1 cellular context compared by ENCODE assay signal in genomic region chr6:157823001-157823522, GRCh38.
TF ChIP-seq lines count a peak whose summit lies in the region.

Gene SNX9, plus strand, starts transcription at chr6:157823246. Its CDS starts 189 bp downstream, at chr6:157823435.

TF ChIP-seq in K562, 482 proteins besides CTCF, POLR2A, EP300 and RAD21 (continued from another document and continues in another):
- no peak for TF ChIP-seq CEBPG (CRISPR knock-in tag; IDR thresholded peaks at IDR 0.05)
- no peak for TF ChIP-seq CEBPG (tag; conservative IDR thresholded peaks at IDR 0.05 in 1 of 2, IDR thresholded peaks at IDR 0.05 in 1 of 2)
- TF ChIP-seq CREM (IDR thresholded peaks at IDR 0.05; ENCODE audit: low read depth), result peak; percentile 46; the same call in 1 of the 2 replicates
- no peak for TF ChIP-seq NR0B1 (IDR thresholded peaks at IDR 0.05; ENCODE audit: partially characterized antibody)
- no peak for TF ChIP-seq ZNF324 (CRISPR knock-in tag; IDR thresholded peaks at IDR 0.05)
- TF ChIP-seq KLF1 (tag; IDR thresholded peaks at IDR 0.05), result no peak
- peak; percentile 55; the same call in 1 of the 2 replicates for TF ChIP-seq POLR2AphosphoS5 (IDR thresholded peaks at IDR 0.05; ENCODE audit: control insufficient read depth, insufficient read depth, low read depth, low read length)
- TF ChIP-seq SIN3A (IDR thresholded peaks at IDR 0.05; ENCODE audit: borderline replicate concordance in 2 of 2, control insufficient read depth in 1 of 2, low read depth in 2 of 2, low read length in 2 of 2), result peak; percentile 23 to 68; a peak in 1 of 4 replicates
- TF ChIP-seq ZBTB12 (CRISPR knock-in tag; IDR thresholded peaks at IDR 0.05), result no peak
- no peak for TF ChIP-seq ZNF232 (CRISPR knock-in tag; IDR thresholded peaks at IDR 0.05)
- TF ChIP-seq HOMEZ (CRISPR knock-in tag; IDR thresholded peaks at IDR 0.05), result no peak
- no peak for TF ChIP-seq RREB1 (CRISPR knock-in tag; IDR thresholded peaks at IDR 0.05)
- no peak; the same call in 1 of the 2 replicates for TF ChIP-seq ZNF449 (CRISPR knock-in tag; IDR thresholded peaks at IDR 0.05)
- peak; percentile 34 for TF ChIP-seq SMAD1 (IDR thresholded peaks at IDR 0.05; ENCODE audit: low read depth, low read length, partially characterized antibody)
- no peak for TF ChIP-seq POLR3A (IDR thresholded peaks at IDR 0.05; ENCODE audit: borderline replicate concordance, extremely low read depth, insufficient read depth, insufficient read length)
- TF ChIP-seq RBBP5 (IDR thresholded peaks at IDR 0.05; ENCODE audit: borderline replicate concordance, insufficient read depth, low read length, poor library complexity, severe bottlenecking), result peak; percentile 71
- no peak for TF ChIP-seq ELF2 (CRISPR knock-in tag; IDR thresholded peaks at IDR 0.05)
- TF ChIP-seq SLC30A9 (CRISPR knock-in tag; IDR thresholded peaks at IDR 0.05), result no peak
- peak in 1 of 2 experiments; percentile 96; a peak in 2 of 4 replicates for TF ChIP-seq ZNF639 (CRISPR knock-in tag; conservative IDR thresholded peaks at IDR 0.05 in 1 of 2, IDR thresholded peaks at IDR 0.05 in 1 of 2)
- TF ChIP-seq ELF1 (tag; IDR thresholded peaks at IDR 0.05), result peak; percentile 57; the same call in 1 of the 2 replicates
- TF ChIP-seq MLX (CRISPR knock-in tag; conservative IDR thresholded peaks at IDR 0.05), result no peak
- TF ChIP-seq RNF2 (IDR thresholded peaks at IDR 0.05), result 0 out of 2 replicates have a peak, but pooled peaks have one; percentile 8
- TF ChIP-seq SRSF7 (optimal IDR thresholded peaks at IDR 0.05; ENCODE audit: low read depth, low read length), result no peak
- TF ChIP-seq ZNF133 (CRISPR knock-in tag; IDR thresholded peaks at IDR 0.05), result no peak
- peak; percentile 70 for TF ChIP-seq MYC (IDR thresholded peaks at IDR 0.05; ENCODE audit: low read depth, low read length)
- TF ChIP-seq MYC (CRISPR knock-in tag; IDR thresholded peaks at IDR 0.05; ENCODE audit: borderline replicate concordance, low read depth), result no peak
- no peak for TF ChIP-seq ZNF717 (CRISPR knock-in tag; IDR thresholded peaks at IDR 0.05)
- TF ChIP-seq NEUROD1 (IDR thresholded peaks at IDR 0.05; ENCODE audit: borderline replicate concordance, low read depth, low read length, partially characterized antibody), result peak; percentile 27
- peak; percentile 21; the same call in 1 of the 2 replicates for TF ChIP-seq BHLHE40 (IDR thresholded peaks at IDR 0.05; ENCODE audit: low read length)
- peak; percentile 72 for TF ChIP-seq ZFX (CRISPR knock-in tag; IDR thresholded peaks at IDR 0.05)
- no peak for TF ChIP-seq RBM25 (IDR thresholded peaks at IDR 0.05; ENCODE audit: low read depth, low read length, severe bottlenecking)
- TF ChIP-seq LCOR (CRISPR knock-in tag; IDR thresholded peaks at IDR 0.05), result no peak
- peak; percentile 97 for TF ChIP-seq CTBP1 (IDR thresholded peaks at IDR 0.05; ENCODE audit: borderline replicate concordance)
- peak; percentile 71 for TF ChIP-seq VEZF1 (CRISPR knock-in tag; IDR thresholded peaks at IDR 0.05)
- TF ChIP-seq ERF (CRISPR knock-in tag; IDR thresholded peaks at IDR 0.05), result no peak
- TF ChIP-seq RBM17 (IDR thresholded peaks at IDR 0.05; ENCODE audit: borderline replicate concordance, low read depth, low read length), result no peak
- no peak for TF ChIP-seq PPARD (CRISPR knock-in tag; IDR thresholded peaks at IDR 0.05)
- TF ChIP-seq NR2C2 (CRISPR knock-in tag; IDR thresholded peaks at IDR 0.05), result peak; percentile 48; the same call in 1 of the 2 replicates
- no peak; the same call in 1 of the 2 replicates for TF ChIP-seq NR2C2 (tag; IDR thresholded peaks at IDR 0.05)
- TF ChIP-seq ATF2 (CRISPR knock-in tag; IDR thresholded peaks at IDR 0.05), result no peak
- TF ChIP-seq THAP12 (CRISPR knock-in tag; IDR thresholded peaks at IDR 0.05), result peak; percentile 95
